ENCODE assay signal across 8 cellular contexts in the genomic region with DNA sequence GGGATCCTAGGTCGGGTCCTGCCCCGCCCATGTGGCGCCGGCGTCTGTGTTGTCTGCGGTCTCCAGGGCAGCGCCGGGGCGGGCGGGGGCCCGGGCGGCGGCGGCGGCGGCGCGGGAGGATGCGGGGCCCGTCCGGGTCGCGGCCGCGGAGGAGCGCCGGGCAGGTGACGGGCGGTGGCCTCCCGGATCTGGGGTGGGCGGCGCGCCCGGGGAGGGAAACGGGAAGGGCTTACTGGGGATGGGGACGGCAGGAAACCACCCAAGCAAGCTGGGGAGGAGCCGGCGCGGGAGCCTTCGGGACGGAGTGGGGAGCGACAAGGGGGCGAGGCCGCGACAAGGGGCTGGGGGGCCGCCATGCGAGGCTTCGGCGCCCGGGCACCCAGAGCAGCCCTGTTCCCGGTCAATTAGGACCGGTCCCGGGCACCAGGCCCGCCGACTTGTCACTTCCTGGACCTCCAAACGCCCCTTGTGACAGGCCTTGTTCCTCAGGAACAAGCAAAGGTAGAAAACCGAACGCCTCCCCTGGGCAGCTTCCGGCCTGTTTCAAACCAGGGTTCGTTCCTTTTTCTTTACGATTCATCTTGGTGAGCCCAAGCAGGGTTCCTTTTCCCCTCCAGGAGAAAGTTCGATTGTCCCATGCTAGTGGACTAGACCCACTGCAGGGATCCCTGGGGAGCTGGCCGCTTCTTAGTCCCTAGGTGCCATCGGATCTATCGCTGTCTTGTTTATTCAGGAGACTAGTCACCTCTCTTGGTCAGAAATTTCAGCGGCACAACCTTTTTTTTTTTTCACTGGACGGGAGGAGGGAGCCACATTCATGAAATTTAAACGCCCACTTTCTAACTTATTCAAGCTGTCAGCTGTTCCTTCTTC. TPM values are rescaled to one million over a fixed set of nuclear protein-coding genes. Genes with fewer than 3 reads are reported as not detected.
A peak's percentile ranks its signal among the peaks of the same experiment; 100 is the strongest.
DNase-seq lines count a peak whose midpoint lies in the region; ATAC-seq, FAIRE-seq and TF ChIP-seq lines count a peak whose summit lies in the region.

No MANE protein-coding gene starts in this region.

- POLR2A ChIA-PET in T-cell (lab: Charles Lee): interaction anchor here (0.6 to 1.0 kb wide), 5 partner anchors 17 to 1570 kb away, joined by 3 to 9 read pairs (median 3); no protein-coding TSS in a partner anchor

- H3K79me2 ChIP-seq in astrocyte (ENCODE audit: insufficient read depth, low read length) (no peaks in the 10 kb centered on the region), hepatocyte (no peaks in the 10 kb centered on the region)

- H3K27ac ChIP-seq in astrocyte (ENCODE audit: low read depth, low read length) (peak overlapping the region; percentile 71), hepatocyte (peak overlapping the region; percentile 87)

- no peaks in the 10 kb centered on the region for H3K9me2 ChIP-seq in hepatocyte (replicated peaks; ENCODE audit: insufficient read depth)

- H3K36me3 ChIP-seq in astrocyte (ENCODE audit: insufficient read depth, low read length) (no peaks in the 10 kb centered on the region), hepatocyte (replicated peaks; ENCODE audit: insufficient read depth, low read depth) (no peaks in the 10 kb centered on the region)

- no peak for FAIRE-seq in astrocyte (lab: Jason Lieb, UNC)

- H3K4me2 ChIP-seq in astrocyte (ENCODE audit: low read length): peak overlapping the region; percentile 88
- peak overlapping the region; percentile 87 for H3K4me2 ChIP-seq in hepatocyte

- peak in 33 of 34 experiments; percentile 12 to 60 (median 32) for DNase-seq in T-cell
- DNase-seq in astrocyte (ENCODE audit: low read depth): peak; percentile 90
- DNase-seq in hepatocyte (ENCODE audit: low spot score): peak; percentile 74
- no peak for DNase-seq in retinal pigment epithelial cell (ENCODE audit: low read depth)
- no peak for DNase-seq in midbrain (lab: John Stamatoyannopoulos, UW)

- no peak for TF ChIP-seq CTCF in astrocyte (IDR thresholded peaks at IDR 0.05; ENCODE audit: insufficient read depth, low read depth, low read length)
- no peak for TF ChIP-seq CTCF in hepatocyte (IDR thresholded peaks at IDR 0.05; ENCODE audit: poor library complexity)
- TF ChIP-seq CTCF in retinal pigment epithelial cell (conservative IDR thresholded peaks at IDR 0.05; ENCODE audit: low read depth, low read length): no peak

- CTCF ChIA-PET in T-cell (lab: Charles Lee): interaction anchor here in 1 of 2 donors (0.6 to 1.6 kb wide), 2 partner anchors 31 to 171 kb away, joined by 4 to 5 read pairs; no protein-coding TSS in a partner anchor

- H3K9me3 Mint-ChIP-seq in T-cell (no peaks in the 10 kb centered on the region), astrocyte (ENCODE audit: unreplicated experiment) (no peaks in the 10 kb centered on the region)

- H3K4me3 Mint-ChIP-seq in T-cell (peak overlapping the region; percentile 82 to 86 (median 83)), astrocyte (ENCODE audit: unreplicated experiment) (peak overlapping the region; percentile 88)

- H3K9ac ChIP-seq in astrocyte (ENCODE audit: low read length): peak overlapping the region; percentile 78

- H4K20me1 ChIP-seq in astrocyte (ENCODE audit: insufficient read depth, low read length) (no peaks in the 10 kb centered on the region), hepatocyte (ENCODE audit: insufficient read depth, poor library complexity, severe bottlenecking) (no peaks in the 10 kb centered on the region)

- H3K27me3 ChIP-seq in astrocyte (ENCODE audit: insufficient read depth, low read length): peaks cover 2% of the 10 kb centered on the region
- peaks cover 10% of the 10 kb centered on the region for H3K27me3 ChIP-seq in hepatocyte

- H3K4me1 Mint-ChIP-seq in T-cell: peaks cover 21 to 37% (median 25%) of the 10 kb centered on the region in 3 donors
- H3K4me1 Mint-ChIP-seq in astrocyte (ENCODE audit: low read depth, unreplicated experiment): peaks cover 10% of the 10 kb centered on the region

- 1% methylated on average over 34 of the region's 68 CpGs for whole genome bisulfite sequencing in hepatocyte (ENCODE audit: low lambda C conversion rate, missing lambda C conversion rate)

- peaks cover 10% of the 10 kb centered on the region for H3K4me1 ChIP-seq in astrocyte (ENCODE audit: insufficient read depth, low read length)
- H3K4me1 ChIP-seq in hepatocyte (ENCODE audit: insufficient read depth): peaks cover 6% of the 10 kb centered on the region

- H3K27me3 Mint-ChIP-seq in T-cell (no peaks in the 10 kb centered on the region), astrocyte (ENCODE audit: low read depth, unreplicated experiment) (peaks cover 9% of the 10 kb centered on the region)

- peaks cover 17% of the 10 kb centered on the region for H3K36me3 Mint-ChIP-seq in T-cell
- no peaks in the 10 kb centered on the region for H3K36me3 Mint-ChIP-seq in astrocyte (ENCODE audit: low read depth, unreplicated experiment)

- H3K27ac Mint-ChIP-seq in T-cell (peak overlapping the region; percentile 88 to 89), astrocyte (ENCODE audit: unreplicated experiment) (peak overlapping the region; percentile 95)

- H2AFZ ChIP-seq in astrocyte (ENCODE audit: low read depth, low read length): peak overlapping the region; percentile 93
- peak overlapping the region; percentile 84 for H2AFZ ChIP-seq in hepatocyte

- H3K4me3 ChIP-seq in GM08714 (ENCODE audit: low read length) (peak overlapping the region; percentile 47; the same call in 1 of the 2 replicates), astrocyte (ENCODE audit: insufficient read depth, low read depth, low read length) (peak overlapping the region; percentile 70), hepatocyte (peak overlapping the region; percentile 27), retinal pigment epithelial cell (ENCODE audit: low read length) (peak overlapping the region; percentile 64)

- ATAC-seq in HG03571 (IDR thresholded peaks at IDR 0.05; ENCODE audit: unreplicated experiment) (peak; percentile 54), T-cell (replicated peaks in 1 of 4) (peak; percentile 80 to 90 (median 86)), HG03565 (IDR thresholded peaks at IDR 0.05; ENCODE audit: unreplicated experiment) (no peak)

- H3K9me3 ChIP-seq in astrocyte (ENCODE audit: insufficient read depth, low read depth, low read length): no peaks in the 10 kb centered on the region
- H3K9me3 ChIP-seq in hepatocyte (ENCODE audit: low read depth): no peaks in the 10 kb centered on the region

RNA-seq across cellular contexts. Expression of gene JHY, which starts 0.5 kb away (rescaled TPM):
- total RNA-seq in T-cell (1 to 10 TPM; 2.8 to 7.3 (median 4.9) TPM), astrocyte (2.7 and 3.9 TPM in 2 replicates), hepatocyte (2.0 and 2.8 TPM in 2 replicates)
- 1.8 and 3.0 TPM in 2 replicates for polyA plus RNA-seq in hepatocyte

RNA-seq across cellular contexts. Expression of gene CRTAM, which starts 44.7 kb away (rescaled TPM):
- total RNA-seq in T-cell (10 to 100 TPM in 2 of 5 donors, 1 to 10 TPM in 3; 3.1 to 12.1 (median 8.8) TPM), astrocyte (not detected in 2 replicates), hepatocyte (not detected in 2 replicates)
- not detected in 2 replicates for polyA plus RNA-seq in hepatocyte

Comparison
In these comparisons a context has a peak if more than half of its experiments do, and no peak if none do; other contexts are left out.
1. DNase-seq: peak in T-cell (33 of 34), astrocyte (single experiment) and hepatocyte (single experiment); none in retinal pigment epithelial cell (single experiment) and midbrain (single experiment).
2. Peak in every context shown above with its lines, with median percentiles within 50 percentile points of each other: H3K4me3 ChIP-seq.